ENCODE assay signal across 8 cellular contexts in genomic region chr19:4327877-4328242, GRCh38. TPM values are rescaled to one million over a fixed set of nuclear protein-coding genes. Genes with fewer than 3 reads are reported as not detected.
A peak's percentile ranks its signal among the peaks of the same experiment; 100 is the strongest.
DNase-seq lines count a peak whose midpoint lies in the region; ATAC-seq and TF ChIP-seq lines count a peak whose summit lies in the region.
"Had no signal": no experiment of that assay in that cellular context is flagged by ENCODE, and none has a peak within 500 bp of the region (broad histone marks: within the 10 kb centered on the region; RNA-seq: fewer than 3 reads in every experiment).

No MANE protein-coding gene starts in this region.

- ATAC-seq in GM21723 (IDR thresholded peaks at IDR 0.05; ENCODE audit: unreplicated experiment) (peak; percentile 12), T-cell (replicated peaks in 1 of 4) (peak; percentile 13 to 31 (median 15))
- ATAC-seq in stimulated activated effector memory CD8-positive, alpha-beta T cell treated with anti-CD3 and anti-CD28 coated beads, Interleukin-12 subunit alpha, Interleukin-12 subunit beta, amount 100 ng/mL, for 72 hours: peak; percentile 3

- no peak for TF ChIP-seq CTCF in GM10248 (IDR thresholded peaks at IDR 0.05; ENCODE audit: control extremely low read depth, extremely low read depth, low read depth, missing control alignments)

- peak overlapping the region; percentile 13 for H3K4me3 ChIP-seq in iPS-11a (ENCODE audit: low read depth, low read length)

- POLR2A ChIA-PET in T-cell (lab: Charles Lee): interaction anchor here in 1 of 2 donors (1.3 kb wide), 1 partner anchor 15 kb away, joined by 13 read pairs; no protein-coding TSS in a partner anchor
- POLR2A ChIA-PET in GM10248 (lab: Yijun Ruan, JAX): interaction anchor here (0.5 to 1.2 kb wide), 2 partner anchors 15 to 825 kb away, joined by 4 to 7 read pairs; partner anchors contain the start of gene MPND

- no peaks in the 10 kb centered on the region for H3K36me3 Mint-ChIP-seq in T-cell
- peaks cover 11% of the 10 kb centered on the region for H3K36me3 Mint-ChIP-seq in stimulated activated effector memory CD8-positive, alpha-beta T cell treated with anti-CD3 and anti-CD28 coated beads, Interleukin-12 subunit alpha, Interleukin-12 subunit beta, amount 100 ng/mL, for 72 hours

- H3K4me1 Mint-ChIP-seq in T-cell: peaks cover 25 to 30% (median 26%) of the 10 kb centered on the region in 3 donors
- H3K4me1 Mint-ChIP-seq in stimulated activated effector memory CD8-positive, alpha-beta T cell treated with anti-CD3 and anti-CD28 coated beads, Interleukin-12 subunit alpha, Interleukin-12 subunit beta, amount 100 ng/mL, for 72 hours: peaks cover 32% of the 10 kb centered on the region

- peak overlapping the region; percentile 68 to 87 (median 79) for H3K4me3 Mint-ChIP-seq in T-cell
- H3K4me3 Mint-ChIP-seq in stimulated activated effector memory CD8-positive, alpha-beta T cell treated with anti-CD3 and anti-CD28 coated beads, Interleukin-12 subunit alpha, Interleukin-12 subunit beta, amount 100 ng/mL, for 72 hours: peak overlapping the region; percentile 78

- CTCF ChIA-PET in T-cell (lab: Charles Lee) (interaction anchor here in 1 of 2 donors (0.5 to 1.2 kb wide), 7 partner anchors 15 to 144 kb away, joined by 3 to 21 read pairs (median 3); partner anchors contain the start of genes CHAF1A, HDGFL2 and MPND), GM10248 (lab: Yijun Ruan, JAX) (interaction anchor here (1.0 to 1.2 kb wide), 2 partner anchors 16 to 25 kb away, joined by 7 to 9 read pairs; partner anchors contain the start of gene MPND)

- no peak for DNase-seq in T-cell
- DNase-seq in stimulated activated effector memory CD8-positive, alpha-beta T cell treated with anti-CD3 and anti-CD28 coated beads, Interleukin-12 subunit alpha, Interleukin-12 subunit beta, amount 100 ng/mL, for 72 hours (ENCODE audit: low spot score in 2 of 2): no peak
- DNase-seq in NCI-H526 treated with DMSO at 0.1 percent for 48 hours (lab: John Stamatoyannopoulos, UW): no peak
- no peak for DNase-seq in GM10248 (ENCODE audit: extremely low spot score)
- no peak for DNase-seq in GDM1 (lab: John Stamatoyannopoulos, UW)

- no peaks in the 10 kb centered on the region for H3K9me3 Mint-ChIP-seq in T-cell
- no peaks in the 10 kb centered on the region for H3K9me3 Mint-ChIP-seq in stimulated activated effector memory CD8-positive, alpha-beta T cell treated with anti-CD3 and anti-CD28 coated beads, Interleukin-12 subunit alpha, Interleukin-12 subunit beta, amount 100 ng/mL, for 72 hours

- peak overlapping the region in 1 of 2 donors; percentile 72 for H3K27ac Mint-ChIP-seq in T-cell
- peak overlapping the region; percentile 88 for H3K27ac Mint-ChIP-seq in stimulated activated effector memory CD8-positive, alpha-beta T cell treated with anti-CD3 and anti-CD28 coated beads, Interleukin-12 subunit alpha, Interleukin-12 subunit beta, amount 100 ng/mL, for 72 hours

- H3K27me3 Mint-ChIP-seq in T-cell: peaks cover 0 to 4% of the 10 kb centered on the region in 2 donors

RNA-seq across cellular contexts. Expression of gene STAP2, which starts 10.8 kb away (rescaled TPM):
- total RNA-seq in T-cell: 1 to 10 TPM; 2.3 to 3.7 (median 2.9) TPM

RNA-seq across cellular contexts. Expression of gene MPND, which starts 15.5 kb away (rescaled TPM):
- total RNA-seq in T-cell: 10 to 100 TPM; 10.7 to 27.3 (median 22.6) TPM

RNA-seq across cellular contexts. Expression of gene FSD1, which starts 23.5 kb away (rescaled TPM):
- total RNA-seq in T-cell: 1 to 10 TPM; 2.8 to 4.1 (median 3.4) TPM

RNA-seq across cellular contexts. Expression of gene TMIGD2, which starts 25.7 kb away (rescaled TPM):
- total RNA-seq in T-cell: 10 to 100 TPM; 13.5 to 44.0 (median 32.4) TPM
- total RNA-seq: SK-MEL-5 had no signal

RNA-seq across cellular contexts. Expression of gene SHD, which starts 48.8 kb away (rescaled TPM):
- total RNA-seq in T-cell: under 1 TPM in 1 of 5 donors, not detected in 4; 0.19 TPM
